ENCODE assay signal across 13 cellular contexts in genomic region chr4:25857403-25857802, GRCh38. TPM values are rescaled to one million over a fixed set of nuclear protein-coding genes. Genes with fewer than 3 reads are reported as not detected.
A peak's percentile ranks its signal among the peaks of the same experiment; 100 is the strongest.
DNase-seq lines count a peak whose midpoint lies in the region; ATAC-seq, FAIRE-seq and TF ChIP-seq lines count a peak whose summit lies in the region.
"Had no signal": no experiment of that assay in that cellular context is flagged by ENCODE, and none has a peak within 500 bp of the region (broad histone marks: within the 10 kb centered on the region; RNA-seq: fewer than 3 reads in every experiment).

No MANE protein-coding gene starts in this region.

- CTCF ChIA-PET in A549 (lab: Yijun Ruan, JAX) (interaction anchor here (1.1 kb wide), 1 partner anchor 42 kb away, joined by 3 read pairs; no protein-coding TSS in a partner anchor), H1 (lab: Charles Lee; ENCODE audit: partially characterized antibody) (interaction anchor here (0.8 to 5.6 kb wide), 10 partner anchors 12 to 225 kb away, joined by 3 to 26 read pairs (median 3); no protein-coding TSS in a partner anchor)

- in situ Hi-C loops in G401 (cut with HindIII; ENCODE audit: low sequenced_read_pairs) = no loop called here

- TF ChIP-seq EP300 in A549 (IDR thresholded peaks at IDR 0.05) (no peak), H1 (IDR thresholded peaks at IDR 0.05; ENCODE audit: borderline replicate concordance in 1 of 2, low read depth in 2 of 2, low read length in 2 of 2) (no peak)

- no peak overlapping the region for H2AK5ac ChIP-seq in H1 (ENCODE audit: low read depth, low read length)

- no peak overlapping the region; the same call in 1 of the 2 replicates for H2BK15ac ChIP-seq in H1 (ENCODE audit: low read length)

- H3K9me3 ChIP-seq in A549 = no peaks in the 10 kb centered on the region
- no peaks in the 10 kb centered on the region for H3K9me3 ChIP-seq in OCI-LY3 (ENCODE audit: insufficient read depth, low read length)
- H3K9me3 ChIP-seq in H1 (ENCODE audit: insufficient read depth in 2 of 2, low read depth in 1 of 2, low read length in 1 of 2) = no peaks in the 10 kb centered on the region

- no peak overlapping the region for H3K18ac ChIP-seq in H1 (ENCODE audit: extremely low read depth, low read length)

- H3K27ac ChIP-seq in A549 (no peak overlapping the region), OCI-LY3 (ENCODE audit: low read length) (no peak overlapping the region), H1 (ENCODE audit: low read depth, low read length) (no peak overlapping the region)

- H3K36me3 ChIP-seq in OCI-LY3 (replicated peaks; ENCODE audit: low read depth, low read length) (peaks cover 26% of the 10 kb centered on the region), H1 (ENCODE audit: control insufficient read depth in 2 of 4, insufficient read depth in 4 of 4, low read length in 3 of 4) (no peaks in the 10 kb centered on the region)

- H3K79me1 ChIP-seq in H1 (ENCODE audit: low read depth, low read length) = peaks cover 5% of the 10 kb centered on the region

- TF ChIP-seq RAD21 in A549 (conservative IDR thresholded peaks at IDR 0.05 in 1 of 2, IDR thresholded peaks at IDR 0.05 in 1 of 2) (no peak), H1 (IDR thresholded peaks at IDR 0.05 in 1 of 2, conservative IDR thresholded peaks at IDR 0.05 in 1 of 2; ENCODE audit: low read depth in 2 of 2, low read length in 2 of 2) (peak; percentile 59 to 68)

- intact Hi-C loops in Right ventricle myocardium superior (cut with DNase I) = no loop called here

- H4K5ac ChIP-seq in H1 (ENCODE audit: insufficient read length, low read depth, low read length) = no peak overlapping the region

- peak in 1 of 2 experiments; percentile 27; a peak in 1 of 6 replicates for ATAC-seq in A549
- no peak for ATAC-seq in GM18502 (IDR thresholded peaks at IDR 0.05; ENCODE audit: poor library complexity, unreplicated experiment)
- ATAC-seq in Right ventricle myocardium superior (ENCODE audit: poor library complexity) = no peak

- no peak overlapping the region for H2BK20ac ChIP-seq in H1 (ENCODE audit: low read length)

- H4K8ac ChIP-seq in H1 (ENCODE audit: extremely low read depth, insufficient read depth, low read length) = no peak overlapping the region

- POLR2A ChIA-PET in A549 (lab: Yijun Ruan, JAX) (no interaction called here), H1 (lab: Charles Lee; ENCODE audit: partially characterized antibody) (no interaction called here)

- H3K23ac ChIP-seq in H1 (ENCODE audit: insufficient read length) = no peak overlapping the region

- H4K20me1 ChIP-seq in OCI-LY3 (ENCODE audit: insufficient read depth, low read length) (peaks cover 76% of the 10 kb centered on the region), H1 (replicated peaks in 1 of 2; ENCODE audit: control insufficient read depth in 1 of 2, insufficient read depth in 2 of 2, low read length in 2 of 2) (peaks cover 0 to 6% of the 10 kb centered on the region in 2 experiments)

- DNase-seq in A549 (ENCODE audit: low read depth in 1 of 2, low spot score in 1 of 2) = peak in 1 of 2 experiments; percentile 25
- DNase-seq in G401 (ENCODE audit: low spot score) = peak; percentile 22
- no peak for DNase-seq in H1 (ENCODE audit: low read depth in 1 of 2, low spot score in 2 of 2)
- no peak for DNase-seq in kidney glomerular epithelial cell (lab: John Stamatoyannopoulos, UW)
- no peak for DNase-seq in NCI-H1930 (lab: John Stamatoyannopoulos, UW)
- DNase-seq in Right ventricle myocardium superior = no peak
- DNase-seq: activated naive CD4-positive, alpha-beta T cell treated with anti-CD3 and anti-CD28 coated beads, Interleukin-2, amount 10 ng/mL, durations not matched to agents 7 days and 5 days; H7; NCI-H1092 treated with DMSO at 0.1 percent for 48 hours; stimulated activated CD4-positive, alpha-beta T cell treated with anti-CD3 and anti-CD28 coated beads, Interleukin-4, amount 100 ng/mL, for 1 hour had no signal

- no peak overlapping the region for H2BK12ac ChIP-seq in H1 (ENCODE audit: low read depth, low read length)

- H3K14ac ChIP-seq in H1 (ENCODE audit: insufficient read length) = no peak overlapping the region

- H3K79me2 ChIP-seq in OCI-LY3 (ENCODE audit: low read length) (peaks cover 89% of the 10 kb centered on the region), H1 (ENCODE audit: control insufficient read depth in 1 of 2, insufficient read depth in 2 of 2, low read length in 2 of 2) (peaks cover 0 to 68% of the 10 kb centered on the region in 2 experiments; a peak in 3 of 4 replicates)

- H3K4me2 ChIP-seq in A549 (no peak overlapping the region), OCI-LY3 (ENCODE audit: low read length) (no peak overlapping the region), H1 (ENCODE audit: insufficient read depth in 1 of 2, low read depth in 2 of 2, low read length in 2 of 2) (no peak overlapping the region)

- H2BK120ac ChIP-seq in H1 (replicated peaks; ENCODE audit: low read depth, low read length) = no peak overlapping the region

- TF ChIP-seq POLR2A in A549 (IDR thresholded peaks at IDR 0.05; ENCODE audit: low read length) (no peak), H1 (IDR thresholded peaks at IDR 0.05; ENCODE audit: control extremely low read depth in 1 of 2, low read depth in 2 of 2, low read length in 2 of 2) (no peak)

- TF ChIP-seq CTCF in A549 (IDR thresholded peaks at IDR 0.05) (no peak), OCI-LY3 (IDR thresholded peaks at IDR 0.05; ENCODE audit: low read depth, low read length) (peak; percentile 44), H1 (IDR thresholded peaks at IDR 0.05; ENCODE audit: control extremely low read depth in 1 of 3, insufficient read depth in 1 of 3, low read depth in 1 of 3, low read length in 3 of 3) (peak in 2 of 3 experiments; percentile 32 to 43; a peak in 3 of 4 replicates)

- H3K4ac ChIP-seq in H1 (replicated peaks; ENCODE audit: insufficient read length, low read depth, low read length) = no peak overlapping the region

- H2BK5ac ChIP-seq in H1 (ENCODE audit: low read depth, low read length) = no peak overlapping the region

- H4K91ac ChIP-seq in H1 (replicated peaks; ENCODE audit: insufficient read length, low read length) = no peak overlapping the region

- H2AFZ ChIP-seq in OCI-LY3 (ENCODE audit: low read depth, low read length) (no peak overlapping the region), H1 (ENCODE audit: low read length) (no peak overlapping the region)

- 94% methylated on average over 2 of the region's 2 CpGs for WGBS in A549 (ENCODE audit: missing lambda C conversion rate)
- WGBS in H1 (ENCODE audit: extremely low coverage in 1 of 2, insufficient coverage in 1 of 2, insufficient read length in 1 of 2, insufficient replicate concordance in 2 of 2, low coverage in 1 of 2, low lambda C conversion rate in 2 of 2, missing lambda C conversion rate in 1 of 2), 2 experiments = 85% methylated on average over 2 of the region's 2 CpGs; no CpG with 5 or more reads in 1 of the 2 experiments

- FAIRE-seq in A549 (lab: Jason Lieb, UNC) (no peak), H1 (lab: Jason Lieb, UNC) (no peak)
- FAIRE-seq: endometrium had no signal

- no peaks in the 10 kb centered on the region; the same call in 1 of the 2 replicates for H3K23me2 ChIP-seq in H1 (ENCODE audit: low read depth, low read length)

- no peaks in the 10 kb centered on the region for H3K27me3 ChIP-seq in OCI-LY3 (ENCODE audit: low read depth, low read length)
- H3K27me3 ChIP-seq in H1 (replicated peaks in 1 of 4; ENCODE audit: control insufficient read depth in 3 of 4, extremely low read depth in 1 of 4, insufficient read depth in 3 of 4, low read length in 3 of 4) = no peaks in the 10 kb centered on the region

- H3K56ac ChIP-seq in H1 (replicated peaks; ENCODE audit: insufficient read length, low read depth, low read length) = no peak overlapping the region

- H3K4me3 ChIP-seq in A549 (no peak overlapping the region), OCI-LY3 (ENCODE audit: low read length) (no peak overlapping the region), H1 (ENCODE audit: extremely low read depth in 1 of 4, insufficient read depth in 2 of 4, low read depth in 3 of 4, low read length in 4 of 4) (no peak overlapping the region)

- H3K9ac ChIP-seq in OCI-LY3 (ENCODE audit: low read length) (no peak overlapping the region), H1 (replicated peaks in 1 of 4; ENCODE audit: extremely low read depth in 1 of 4, low read depth in 3 of 4, low read length in 3 of 4) (no peak overlapping the region)

- peaks cover 18% of the 10 kb centered on the region; the same call in 2 of the 3 replicates for H3K4me1 ChIP-seq in A549
- peaks cover 30% of the 10 kb centered on the region for H3K4me1 ChIP-seq in OCI-LY3 (ENCODE audit: low read length)
- H3K4me1 ChIP-seq in H1 (replicated peaks in 1 of 4; ENCODE audit: control insufficient read depth in 3 of 4, insufficient read depth in 4 of 4, low read length in 3 of 4) = peaks cover 0 to 17% (median 3%) of the 10 kb centered on the region in 4 experiments; a peak in 3 of 7 replicates

RNA-seq across cellular contexts. Expression of gene SEL1L3, which starts 5.4 kb away (rescaled TPM):
- 27.0 and 57.4 TPM in 2 replicates for polyA plus RNA-seq in A549 (2011; rRNA removed)
- 5.0 and 8.5 TPM in 2 replicates for polyA plus RNA-seq in A549 (2012; cell fraction: cytosol; rRNA removed)
- 5.9 and 6.6 TPM in 2 replicates for polyA plus RNA-seq in A549 (2012; cell fraction: nucleus; rRNA removed)
- 24.5 to 26.1 TPM (median 25.1 TPM) in 3 replicates for polyA plus RNA-seq in A549 (2017; fragmentation: RNase III; extraction: RNeasy Plus Mini Kit Qiagen cat#74134 plus additional on column Dnase treatment)
- 27.6 and 42.3 TPM in 2 replicates for polyA minus RNA-seq in A549 (2011; rRNA and poly(A)+ RNA removed)
- total RNA-seq in G401 (2014; rRNA removed; shearing (Covaris generic)) = 133 and 134 TPM in 2 replicates
- total RNA-seq in H1 (2021; fragmentation: NEBNext Ultra II Directional; extraction: Animal tissue kit (Norgen Biotek cat#: 25700)) = 51.0 and 54.0 TPM in 2 replicates
- 16.0 and 18.2 TPM in 2 replicates for polyA plus RNA-seq in H1 (2011; rRNA removed)
- 22.2 TPM for polyA plus RNA-seq in H1 (2011; cell fraction: cytosol; rRNA removed)
- 28.7 TPM for polyA plus RNA-seq in H1 (2011; cell fraction: nucleus; rRNA removed)
- 39.3 to 45.2 TPM (median 42.7 TPM) in 4 replicates for polyA plus RNA-seq in H1 (2012, experiment 1 of 2)
- polyA plus RNA-seq in H1 (2012, experiment 2 of 2) = 6.8 TPM
- 88.0 TPM for polyA plus RNA-seq in H1 (2013, experiment 1 of 2)
- 91.6 TPM for polyA plus RNA-seq in H1 (2013, experiment 2 of 2)
- polyA minus RNA-seq in H1 (2011; rRNA and poly(A)+ RNA removed) = 87.9 and 134 TPM in 2 replicates
- polyA minus RNA-seq in H1 (2011; cell fraction: cytosol; rRNA and poly(A)+ RNA removed) = 27.7 TPM
- 60.5 TPM for polyA minus RNA-seq in H1 (2011; cell fraction: nucleus; rRNA and poly(A)+ RNA removed)
- 3.2 TPM for total RNA-seq in Right ventricle myocardium superior

RNA-seq across cellular contexts. Expression of gene SMIM20, which starts 56.6 kb away (rescaled TPM):
- polyA plus RNA-seq in A549 (2011; rRNA removed) (37.3 and 50.5 TPM in 2 replicates), A549 (2017; fragmentation: RNase III; extraction: RNeasy Plus Mini Kit Qiagen cat#74134 plus additional on column Dnase treatment) (32.2 to 35.8 TPM (median 32.9 TPM) in 3 replicates), H1 (2011; rRNA removed) (15.8 and 21.9 TPM in 2 replicates)
- polyA plus RNA-seq in A549 (2012; cell fraction: cytosol; rRNA removed) = 20.8 and 20.9 TPM in 2 replicates
- polyA plus RNA-seq in A549 (2012; cell fraction: nucleus; rRNA removed) = 4.7 and 5.6 TPM in 2 replicates
- 2.7 TPM in 2 replicates for polyA minus RNA-seq in A549 (2011; rRNA and poly(A)+ RNA removed)
- 99.6 and 111 TPM in 2 replicates for total RNA-seq in G401 (2014; rRNA removed; shearing (Covaris generic))
- 30.9 and 36.9 TPM in 2 replicates for total RNA-seq in H1 (2021; fragmentation: NEBNext Ultra II Directional; extraction: Animal tissue kit (Norgen Biotek cat#: 25700))
- polyA plus RNA-seq in H1 (2011; cell fraction: cytosol; rRNA removed) = 33.6 TPM
- 10.5 TPM for polyA plus RNA-seq in H1 (2011; cell fraction: nucleus; rRNA removed)
- polyA plus RNA-seq in H1 (2012, experiment 1 of 2) = 35.0 to 46.1 TPM (median 40.6 TPM) in 4 replicates
- 19.5 TPM for polyA plus RNA-seq in H1 (2012, experiment 2 of 2)
- polyA plus RNA-seq in H1 (2013, experiment 1 of 2) = 40.4 TPM
- polyA plus RNA-seq in H1 (2013, experiment 2 of 2) = 42.1 TPM
- 1.7 and 3.7 TPM in 2 replicates for polyA minus RNA-seq in H1 (2011; rRNA and poly(A)+ RNA removed)
- polyA minus RNA-seq in H1 (2011; cell fraction: cytosol; rRNA and poly(A)+ RNA removed) = 7.4 TPM
- 11.1 TPM for polyA minus RNA-seq in H1 (2011; cell fraction: nucleus; rRNA and poly(A)+ RNA removed)
- 40.1 TPM for total RNA-seq in Right ventricle myocardium superior

Comparison
In these comparisons a context has a peak if more than half of its experiments do, and no peak if none do; other contexts are left out.
1. RNA of gene SEL1L3, which starts 5.4 kb away (total RNA-seq): 133 to 134 TPM in G401 and 51.0 to 54.0 TPM in H1; 3.2 TPM in Right ventricle myocardium superior (single experiment); every median in the first group is over 10 times any median in the second.
2. Of the 18 proteins assayed by ChIP-seq in both H1 and A549: peak only in H1: CTCF, KDM1A and RAD21; only in A549: none; in both: none; in neither: 15.